Comparison of ENCODE assay signal across 1 cellular context in genomic region chr11:47259178-47259977, GRCh38.
TF ChIP-seq lines count a peak whose summit lies in the region.

No MANE protein-coding gene starts in this region.

TF ChIP-seq in HepG2, 621 proteins besides CTCF, POLR2A, EP300 and RAD21 (continued from another document and continues in another):
- TF ChIP-seq FOXP4 (CRISPR knock-in tag; IDR thresholded peaks at IDR 0.05): no peak
- no peak for TF ChIP-seq E2F5 (CRISPR knock-in tag; conservative IDR thresholded peaks at IDR 0.05)
- no peak for TF ChIP-seq STAT6 (CRISPR knock-in tag; IDR thresholded peaks at IDR 0.05; ENCODE audit: borderline replicate concordance)
- TF ChIP-seq ZNF577 (CRISPR knock-in tag; IDR thresholded peaks at IDR 0.05; ENCODE audit: borderline replicate concordance, low read depth): no peak
- peak; percentile 50; the same call in 1 of the 2 replicates for TF ChIP-seq SALL1 (CRISPR knock-in tag; IDR thresholded peaks at IDR 0.05)
- TF ChIP-seq ZBTB3 (CRISPR knock-in tag; IDR thresholded peaks at IDR 0.05; ENCODE audit: borderline replicate concordance, low read depth): no peak
- no peak for TF ChIP-seq MTF1 (CRISPR knock-in tag; IDR thresholded peaks at IDR 0.05)
- peak; percentile 18; the same call in 1 of the 2 replicates for TF ChIP-seq ZFX (CRISPR knock-in tag; IDR thresholded peaks at IDR 0.05; ENCODE audit: low read depth)
- TF ChIP-seq ZNF441 (CRISPR knock-in tag; IDR thresholded peaks at IDR 0.05; ENCODE audit: borderline replicate concordance): no peak
- TF ChIP-seq ZNF800 (CRISPR knock-in tag; IDR thresholded peaks at IDR 0.05): no peak
- TF ChIP-seq AFF4 (CRISPR knock-in tag; IDR thresholded peaks at IDR 0.05): no peak
- no peak for TF ChIP-seq ZNF766 (CRISPR knock-in tag; IDR thresholded peaks at IDR 0.05; ENCODE audit: borderline replicate concordance)
- TF ChIP-seq JARID2 (CRISPR knock-in tag; IDR thresholded peaks at IDR 0.05; ENCODE audit: insufficient replicate concordance): no peak
- no peak for TF ChIP-seq ZNF580 (CRISPR knock-in tag; IDR thresholded peaks at IDR 0.05; ENCODE audit: borderline replicate concordance, low read depth)
- no peak for TF ChIP-seq PHF5A (CRISPR knock-in tag; IDR thresholded peaks at IDR 0.05; ENCODE audit: low read depth, unreplicated experiment)
- TF ChIP-seq RFXANK (CRISPR knock-in tag; IDR thresholded peaks at IDR 0.05): no peak
- TF ChIP-seq SRSF4 (IDR thresholded peaks at IDR 0.05; ENCODE audit: low read depth, low read length, poor library complexity, severe bottlenecking): no peak
- no peak for TF ChIP-seq E2F2 (CRISPR knock-in tag; IDR thresholded peaks at IDR 0.05; ENCODE audit: borderline replicate concordance)
- TF ChIP-seq ZNF343 (CRISPR knock-in tag; IDR thresholded peaks at IDR 0.05): no peak
- no peak for TF ChIP-seq PBX2 (CRISPR knock-in tag; IDR thresholded peaks at IDR 0.05)
- TF ChIP-seq HOMEZ (CRISPR knock-in tag; IDR thresholded peaks at IDR 0.05; ENCODE audit: low read depth): no peak
- no peak for TF ChIP-seq ZNF383 (CRISPR knock-in tag; IDR thresholded peaks at IDR 0.05; ENCODE audit: borderline replicate concordance)
- peak; percentile 45 for TF ChIP-seq ZNF687 (CRISPR knock-in tag; IDR thresholded peaks at IDR 0.05)
- no peak for TF ChIP-seq FOXM1 (CRISPR knock-in tag; IDR thresholded peaks at IDR 0.05)
- TF ChIP-seq ZFP91 (CRISPR knock-in tag; IDR thresholded peaks at IDR 0.05; ENCODE audit: borderline replicate concordance): no peak
- no peak for TF ChIP-seq SALL2 (CRISPR knock-in tag; IDR thresholded peaks at IDR 0.05)
- TF ChIP-seq NFKB2 (CRISPR knock-in tag; IDR thresholded peaks at IDR 0.05; ENCODE audit: borderline replicate concordance): peak; percentile 11; the same call in 1 of the 2 replicates
- no peak for TF ChIP-seq PRPF4 (IDR thresholded peaks at IDR 0.05; ENCODE audit: low read depth, low read length, poor library complexity, severe bottlenecking)
- TF ChIP-seq KLF16 (CRISPR knock-in tag; IDR thresholded peaks at IDR 0.05): peak in 1 of 2 experiments; percentile 38; a peak in 1 of 4 replicates
- TF ChIP-seq POGZ (CRISPR knock-in tag; IDR thresholded peaks at IDR 0.05): no peak
- TF ChIP-seq FOSL1 (CRISPR knock-in tag; IDR thresholded peaks at IDR 0.05; ENCODE audit: borderline replicate concordance): no peak
- TF ChIP-seq ESRRA (CRISPR knock-in tag; IDR thresholded peaks at IDR 0.05; ENCODE audit: low read depth): no peak
- no peak for TF ChIP-seq PHB2 (IDR thresholded peaks at IDR 0.05; ENCODE audit: partially characterized antibody)
- TF ChIP-seq PAF1 (CRISPR knock-in tag; IDR thresholded peaks at IDR 0.05): no peak
- TF ChIP-seq ZNF17 (CRISPR knock-in tag; IDR thresholded peaks at IDR 0.05): no peak
